1 cellular context compared by ENCODE assay signal in the genomic region with DNA sequence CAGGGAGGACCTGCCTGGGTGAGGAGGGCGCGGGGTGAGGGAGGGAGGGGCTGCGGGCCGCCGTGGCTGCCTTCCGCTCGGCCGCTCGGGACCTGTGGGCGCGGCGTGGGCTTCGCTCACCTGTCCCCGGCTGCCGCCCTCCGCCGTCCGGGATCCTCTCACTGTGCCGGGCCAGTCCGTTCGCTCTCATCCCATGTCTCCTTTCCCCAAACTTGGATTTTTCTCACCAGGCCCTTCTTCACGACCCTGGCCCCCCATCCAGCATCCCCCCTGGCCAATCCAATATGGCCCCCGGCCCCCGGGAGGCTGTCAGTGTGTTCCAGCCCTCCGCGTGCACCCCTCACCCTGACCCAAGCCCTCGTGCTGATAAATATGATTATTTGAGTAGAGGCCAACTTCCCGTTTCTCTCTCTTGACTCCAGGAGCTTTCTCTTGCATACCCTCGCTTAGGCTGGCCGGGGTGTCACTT.
TF ChIP-seq lines count a peak whose summit lies in the region.

No MANE protein-coding gene starts in this region.

TF ChIP-seq in HepG2, 621 proteins besides CTCF, POLR2A, EP300 and RAD21 (continued from another document and continues in another):
- TF ChIP-seq, protein P1, sequence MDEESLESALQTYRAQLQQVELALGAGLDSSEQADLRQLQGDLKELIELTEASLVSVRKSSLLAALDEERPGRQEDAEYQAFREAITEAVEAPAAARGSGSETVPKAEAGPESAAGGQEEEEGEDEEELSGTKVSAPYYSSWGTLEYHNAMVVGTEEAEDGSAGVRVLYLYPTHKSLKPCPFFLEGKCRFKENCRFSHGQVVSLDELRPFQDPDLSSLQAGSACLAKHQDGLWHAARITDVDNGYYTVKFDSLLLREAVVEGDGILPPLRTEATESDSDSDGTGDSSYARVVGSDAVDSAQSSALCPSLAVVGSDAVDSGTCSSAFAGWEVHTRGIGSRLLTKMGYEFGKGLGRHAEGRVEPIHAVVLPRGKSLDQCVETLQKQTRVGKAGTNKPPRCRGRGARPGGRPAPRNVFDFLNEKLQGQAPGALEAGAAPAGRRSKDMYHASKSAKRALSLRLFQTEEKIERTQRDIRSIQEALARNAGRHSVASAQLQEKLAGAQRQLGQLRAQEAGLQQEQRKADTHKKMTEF (CRISPR knock-in tag; IDR thresholded peaks at IDR 0.05), result no peak
- no peak for TF ChIP-seq ARID2 (CRISPR knock-in tag; IDR thresholded peaks at IDR 0.05; ENCODE audit: borderline replicate concordance)
- no peak for TF ChIP-seq ZFP36L1 (CRISPR knock-in tag; IDR thresholded peaks at IDR 0.05)
- TF ChIP-seq ZFP90 (CRISPR knock-in tag; IDR thresholded peaks at IDR 0.05; ENCODE audit: borderline replicate concordance), result 0 out of 2 replicates have a peak, but pooled peaks have one; percentile 3
- TF ChIP-seq, protein P2, sequence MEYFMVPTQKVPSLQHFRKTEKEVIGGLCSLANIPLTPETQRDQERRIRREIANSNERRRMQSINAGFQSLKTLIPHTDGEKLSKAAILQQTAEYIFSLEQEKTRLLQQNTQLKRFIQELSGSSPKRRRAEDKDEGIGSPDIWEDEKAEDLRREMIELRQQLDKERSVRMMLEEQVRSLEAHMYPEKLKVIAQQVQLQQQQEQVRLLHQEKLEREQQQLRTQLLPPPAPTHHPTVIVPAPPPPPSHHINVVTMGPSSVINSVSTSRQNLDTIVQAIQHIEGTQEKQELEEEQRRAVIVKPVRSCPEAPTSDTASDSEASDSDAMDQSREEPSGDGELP (IDR thresholded peaks at IDR 0.05; ENCODE audit: borderline replicate concordance, low read depth), result peak; percentile 0; the same call in 1 of the 2 replicates
- TF ChIP-seq PCBP1 (IDR thresholded peaks at IDR 0.05; ENCODE audit: borderline replicate concordance, low read depth, low read length), result no peak
- TF ChIP-seq IKZF4 (CRISPR knock-in tag; IDR thresholded peaks at IDR 0.05; ENCODE audit: borderline replicate concordance, low read depth, not compliant biosample characterization), result peak; percentile 0
- peak; percentile 50; the same call in 1 of the 2 replicates for TF ChIP-seq AKAP8 (CRISPR knock-in tag; IDR thresholded peaks at IDR 0.05)
- TF ChIP-seq AHR (CRISPR knock-in tag; IDR thresholded peaks at IDR 0.05), result no peak
- TF ChIP-seq, protein P3, sequence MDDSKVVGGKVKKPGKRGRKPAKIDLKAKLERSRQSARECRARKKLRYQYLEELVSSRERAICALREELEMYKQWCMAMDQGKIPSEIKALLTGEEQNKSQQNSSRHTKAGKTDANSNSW (CRISPR knock-in tag; IDR thresholded peaks at IDR 0.05; ENCODE audit: borderline replicate concordance), result no peak
- TF ChIP-seq, protein P4, sequence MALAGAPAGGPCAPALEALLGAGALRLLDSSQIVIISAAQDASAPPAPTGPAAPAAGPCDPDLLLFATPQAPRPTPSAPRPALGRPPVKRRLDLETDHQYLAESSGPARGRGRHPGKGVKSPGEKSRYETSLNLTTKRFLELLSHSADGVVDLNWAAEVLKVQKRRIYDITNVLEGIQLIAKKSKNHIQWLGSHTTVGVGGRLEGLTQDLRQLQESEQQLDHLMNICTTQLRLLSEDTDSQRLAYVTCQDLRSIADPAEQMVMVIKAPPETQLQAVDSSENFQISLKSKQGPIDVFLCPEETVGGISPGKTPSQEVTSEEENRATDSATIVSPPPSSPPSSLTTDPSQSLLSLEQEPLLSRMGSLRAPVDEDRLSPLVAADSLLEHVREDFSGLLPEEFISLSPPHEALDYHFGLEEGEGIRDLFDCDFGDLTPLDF (CRISPR knock-in tag; IDR thresholded peaks at IDR 0.05), result no peak
- TF ChIP-seq ZNF121 (CRISPR knock-in tag; IDR thresholded peaks at IDR 0.05), result peak; percentile 28; the same call in 1 of the 2 replicates
- no peak for TF ChIP-seq MATR3 (CRISPR knock-in tag; IDR thresholded peaks at IDR 0.05)
- TF ChIP-seq HOXD1 (CRISPR knock-in tag; IDR thresholded peaks at IDR 0.05), result peak; percentile 9; the same call in 1 of the 2 replicates
- TF ChIP-seq CBFB (CRISPR knock-in tag; IDR thresholded peaks at IDR 0.05), result 0 out of 2 replicates have a peak, but pooled peaks have one; percentile 4
- TF ChIP-seq CEBPB (IDR thresholded peaks at IDR 0.05; ENCODE audit: borderline replicate concordance, low read depth, low read length), result no peak
- TF ChIP-seq, protein P5, sequence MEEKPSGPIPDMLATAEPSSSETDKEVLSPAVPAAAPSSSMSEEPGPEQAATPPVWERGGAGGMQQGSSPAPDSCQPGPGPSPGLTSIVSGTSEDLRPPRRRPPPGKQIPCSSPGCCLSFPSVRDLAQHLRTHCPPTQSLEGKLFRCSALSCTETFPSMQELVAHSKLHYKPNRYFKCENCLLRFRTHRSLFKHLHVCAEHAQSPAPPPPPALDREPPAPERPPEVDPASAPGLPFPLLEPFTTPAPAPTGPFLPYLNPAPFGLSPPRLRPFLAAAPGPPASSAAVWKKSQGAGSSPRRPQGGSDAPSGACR (CRISPR knock-in tag; IDR thresholded peaks at IDR 0.05), result no peak
- peak; percentile 1 for TF ChIP-seq ASH2L (IDR thresholded peaks at IDR 0.05; ENCODE audit: insufficient read length, low read depth, low read length)
- no peak for TF ChIP-seq MEIS2 (CRISPR knock-in tag; IDR thresholded peaks at IDR 0.05)
- TF ChIP-seq, protein P6, sequence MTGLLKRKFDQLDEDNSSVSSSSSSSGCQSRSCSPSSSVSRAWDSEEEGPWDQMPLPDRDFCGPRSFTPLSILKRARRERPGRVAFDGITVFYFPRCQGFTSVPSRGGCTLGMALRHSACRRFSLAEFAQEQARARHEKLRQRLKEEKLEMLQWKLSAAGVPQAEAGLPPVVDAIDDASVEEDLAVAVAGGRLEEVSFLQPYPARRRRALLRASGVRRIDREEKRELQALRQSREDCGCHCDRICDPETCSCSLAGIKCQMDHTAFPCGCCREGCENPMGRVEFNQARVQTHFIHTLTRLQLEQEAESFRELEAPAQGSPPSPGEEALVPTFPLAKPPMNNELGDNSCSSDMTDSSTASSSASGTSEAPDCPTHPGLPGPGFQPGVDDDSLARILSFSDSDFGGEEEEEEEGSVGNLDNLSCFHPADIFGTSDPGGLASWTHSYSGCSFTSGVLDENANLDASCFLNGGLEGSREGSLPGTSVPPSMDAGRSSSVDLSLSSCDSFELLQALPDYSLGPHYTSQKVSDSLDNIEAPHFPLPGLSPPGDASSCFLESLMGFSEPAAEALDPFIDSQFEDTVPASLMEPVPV (CRISPR knock-in tag; IDR thresholded peaks at IDR 0.05), result 0 out of 2 replicates have a peak, but pooled peaks have one; percentile 55
- peak; percentile 41 for TF ChIP-seq HNRNPK (IDR thresholded peaks at IDR 0.05; ENCODE audit: low read depth, low read length, poor library complexity, severe bottlenecking)
- no peak for TF ChIP-seq HNRNPLL (IDR thresholded peaks at IDR 0.05; ENCODE audit: low read depth, low read length, poor library complexity, severe bottlenecking)
- TF ChIP-seq, protein P7, sequence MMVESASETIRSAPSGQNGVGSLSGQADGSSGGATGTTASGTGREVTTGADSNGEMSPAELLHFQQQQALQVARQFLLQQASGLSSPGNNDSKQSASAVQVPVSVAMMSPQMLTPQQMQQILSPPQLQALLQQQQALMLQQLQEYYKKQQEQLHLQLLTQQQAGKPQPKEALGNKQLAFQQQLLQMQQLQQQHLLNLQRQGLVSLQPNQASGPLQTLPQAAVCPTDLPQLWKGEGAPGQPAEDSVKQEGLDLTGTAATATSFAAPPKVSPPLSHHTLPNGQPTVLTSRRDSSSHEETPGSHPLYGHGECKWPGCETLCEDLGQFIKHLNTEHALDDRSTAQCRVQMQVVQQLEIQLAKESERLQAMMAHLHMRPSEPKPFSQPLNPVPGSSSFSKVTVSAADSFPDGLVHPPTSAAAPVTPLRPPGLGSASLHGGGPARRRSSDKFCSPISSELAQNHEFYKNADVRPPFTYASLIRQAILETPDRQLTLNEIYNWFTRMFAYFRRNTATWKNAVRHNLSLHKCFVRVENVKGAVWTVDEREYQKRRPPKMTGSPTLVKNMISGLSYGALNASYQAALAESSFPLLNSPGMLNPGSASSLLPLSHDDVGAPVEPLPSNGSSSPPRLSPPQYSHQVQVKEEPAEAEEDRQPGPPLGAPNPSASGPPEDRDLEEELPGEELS (CRISPR knock-in tag; IDR thresholded peaks at IDR 0.05), result no peak
- no peak for TF ChIP-seq ZNF737 (CRISPR knock-in tag; IDR thresholded peaks at IDR 0.05; ENCODE audit: borderline replicate concordance)
- TF ChIP-seq GABPA (IDR thresholded peaks at IDR 0.05; ENCODE audit: low read depth, low read length), result no peak
- no peak for TF ChIP-seq GABPA (CRISPR knock-in tag; IDR thresholded peaks at IDR 0.05; ENCODE audit: low read depth)
- TF ChIP-seq ZNF607 (CRISPR knock-in tag; IDR thresholded peaks at IDR 0.05; ENCODE audit: borderline replicate concordance), result no peak
- TF ChIP-seq YEATS4 (CRISPR knock-in tag; IDR thresholded peaks at IDR 0.05; ENCODE audit: borderline replicate concordance), result 0 out of 2 replicates have a peak, but pooled peaks have one; percentile 10
- TF ChIP-seq ETV5 (CRISPR knock-in tag; IDR thresholded peaks at IDR 0.05; ENCODE audit: borderline replicate concordance), result peak; percentile 3; the same call in 1 of the 2 replicates
- no peak for TF ChIP-seq ZNF7 (CRISPR knock-in tag; IDR thresholded peaks at IDR 0.05)
- TF ChIP-seq ZNF343 (CRISPR knock-in tag; IDR thresholded peaks at IDR 0.05), result no peak
- no peak for TF ChIP-seq SNAPC2 (CRISPR knock-in tag; IDR thresholded peaks at IDR 0.05)
- no peak for TF ChIP-seq ZNF296 (CRISPR knock-in tag; conservative IDR thresholded peaks at IDR 0.05)
- TF ChIP-seq, protein P8, sequence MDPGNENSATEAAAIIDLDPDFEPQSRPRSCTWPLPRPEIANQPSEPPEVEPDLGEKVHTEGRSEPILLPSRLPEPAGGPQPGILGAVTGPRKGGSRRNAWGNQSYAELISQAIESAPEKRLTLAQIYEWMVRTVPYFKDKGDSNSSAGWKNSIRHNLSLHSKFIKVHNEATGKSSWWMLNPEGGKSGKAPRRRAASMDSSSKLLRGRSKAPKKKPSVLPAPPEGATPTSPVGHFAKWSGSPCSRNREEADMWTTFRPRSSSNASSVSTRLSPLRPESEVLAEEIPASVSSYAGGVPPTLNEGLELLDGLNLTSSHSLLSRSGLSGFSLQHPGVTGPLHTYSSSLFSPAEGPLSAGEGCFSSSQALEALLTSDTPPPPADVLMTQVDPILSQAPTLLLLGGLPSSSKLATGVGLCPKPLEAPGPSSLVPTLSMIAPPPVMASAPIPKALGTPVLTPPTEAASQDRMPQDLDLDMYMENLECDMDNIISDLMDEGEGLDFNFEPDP (CRISPR knock-in tag; conservative IDR thresholded peaks at IDR 0.05), result no peak
- TF ChIP-seq, protein P9, sequence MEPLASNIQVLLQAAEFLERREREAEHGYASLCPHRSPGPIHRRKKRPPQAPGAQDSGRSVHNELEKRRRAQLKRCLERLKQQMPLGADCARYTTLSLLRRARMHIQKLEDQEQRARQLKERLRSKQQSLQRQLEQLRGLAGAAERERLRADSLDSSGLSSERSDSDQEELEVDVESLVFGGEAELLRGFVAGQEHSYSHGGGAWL (CRISPR knock-in tag; IDR thresholded peaks at IDR 0.05), result no peak; the same call in none of the 2 replicates
- TF ChIP-seq SMC3 (IDR thresholded peaks at IDR 0.05; ENCODE audit: low read length), result no peak
- TF ChIP-seq, protein P10, sequence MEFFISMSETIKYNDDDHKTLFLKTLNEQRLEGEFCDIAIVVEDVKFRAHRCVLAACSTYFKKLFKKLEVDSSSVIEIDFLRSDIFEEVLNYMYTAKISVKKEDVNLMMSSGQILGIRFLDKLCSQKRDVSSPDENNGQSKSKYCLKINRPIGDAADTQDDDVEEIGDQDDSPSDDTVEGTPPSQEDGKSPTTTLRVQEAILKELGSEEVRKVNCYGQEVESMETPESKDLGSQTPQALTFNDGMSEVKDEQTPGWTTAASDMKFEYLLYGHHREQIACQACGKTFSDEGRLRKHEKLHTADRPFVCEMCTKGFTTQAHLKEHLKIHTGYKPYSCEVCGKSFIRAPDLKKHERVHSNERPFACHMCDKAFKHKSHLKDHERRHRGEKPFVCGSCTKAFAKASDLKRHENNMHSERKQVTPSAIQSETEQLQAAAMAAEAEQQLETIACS (CRISPR knock-in tag; IDR thresholded peaks at IDR 0.05), result no peak
- TF ChIP-seq SALL1 (CRISPR knock-in tag; IDR thresholded peaks at IDR 0.05), result peak; percentile 4; the same call in 1 of the 2 replicates
- no peak for TF ChIP-seq KDM6A (CRISPR knock-in tag; IDR thresholded peaks at IDR 0.05; ENCODE audit: low read depth)
- no peak for TF ChIP-seq ZNF251 (CRISPR knock-in tag; IDR thresholded peaks at IDR 0.05)
- TF ChIP-seq, protein P11, sequence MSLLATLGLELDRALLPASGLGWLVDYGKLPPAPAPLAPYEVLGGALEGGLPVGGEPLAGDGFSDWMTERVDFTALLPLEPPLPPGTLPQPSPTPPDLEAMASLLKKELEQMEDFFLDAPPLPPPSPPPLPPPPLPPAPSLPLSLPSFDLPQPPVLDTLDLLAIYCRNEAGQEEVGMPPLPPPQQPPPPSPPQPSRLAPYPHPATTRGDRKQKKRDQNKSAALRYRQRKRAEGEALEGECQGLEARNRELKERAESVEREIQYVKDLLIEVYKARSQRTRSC (CRISPR knock-in tag; IDR thresholded peaks at IDR 0.05; ENCODE audit: low read depth), result no peak
- TF ChIP-seq, protein P12, sequence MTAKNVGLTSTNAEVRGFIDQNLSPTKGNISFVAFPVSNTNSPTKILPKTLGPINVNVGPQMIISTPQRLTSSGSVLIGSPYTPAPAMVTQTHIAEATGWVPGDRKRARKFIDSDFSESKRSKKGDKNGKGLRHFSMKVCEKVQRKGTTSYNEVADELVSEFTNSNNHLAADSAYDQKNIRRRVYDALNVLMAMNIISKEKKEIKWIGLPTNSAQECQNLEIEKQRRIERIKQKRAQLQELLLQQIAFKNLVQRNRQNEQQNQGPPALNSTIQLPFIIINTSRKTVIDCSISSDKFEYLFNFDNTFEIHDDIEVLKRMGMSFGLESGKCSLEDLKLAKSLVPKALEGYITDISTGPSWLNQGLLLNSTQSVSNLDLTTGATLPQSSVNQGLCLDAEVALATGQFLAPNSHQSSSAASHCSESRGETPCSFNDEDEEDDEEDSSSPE (CRISPR knock-in tag; IDR thresholded peaks at IDR 0.05), result 0 out of 2 replicates have a peak, but pooled peaks have one; percentile 7
- no peak for TF ChIP-seq TARDBP (CRISPR knock-in tag; IDR thresholded peaks at IDR 0.05)
- TF ChIP-seq, protein P13, sequence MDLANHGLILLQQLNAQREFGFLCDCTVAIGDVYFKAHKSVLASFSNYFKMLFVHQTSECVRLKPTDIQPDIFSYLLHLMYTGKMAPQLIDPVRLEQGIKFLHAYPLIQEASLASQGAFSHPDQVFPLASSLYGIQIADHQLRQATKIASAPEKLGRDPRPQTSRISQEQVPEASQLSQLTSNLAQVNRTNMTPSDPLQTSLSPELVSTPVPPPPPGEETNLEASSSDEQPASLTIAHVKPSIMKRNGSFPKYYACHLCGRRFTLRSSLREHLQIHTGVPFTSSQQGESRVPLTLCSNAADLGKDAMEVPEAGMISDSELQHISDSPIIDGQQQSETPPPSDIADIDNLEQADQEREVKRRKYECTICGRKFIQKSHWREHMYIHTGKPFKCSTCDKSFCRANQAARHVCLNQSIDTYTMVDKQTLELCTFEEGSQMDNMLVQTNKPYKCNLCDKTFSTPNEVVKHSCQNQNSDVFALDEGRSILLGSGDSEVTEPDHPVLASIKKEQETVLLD (CRISPR knock-in tag; IDR thresholded peaks at IDR 0.05; ENCODE audit: low read depth), result no peak
- peak; percentile 6; the same call in 1 of the 2 replicates for TF ChIP-seq REPIN1 (CRISPR knock-in tag; IDR thresholded peaks at IDR 0.05; ENCODE audit: borderline replicate concordance, low read depth)
- no peak for TF ChIP-seq ZKSCAN5 (CRISPR knock-in tag; IDR thresholded peaks at IDR 0.05)
- TF ChIP-seq ZNF496 (CRISPR knock-in tag; IDR thresholded peaks at IDR 0.05; ENCODE audit: insufficient replicate concordance), result no peak
- 0 out of 2 replicates have a peak, but pooled peaks have one; percentile 35 for TF ChIP-seq ZNF530 (CRISPR knock-in tag; IDR thresholded peaks at IDR 0.05; ENCODE audit: low read depth)
- no peak for TF ChIP-seq TCF12 (IDR thresholded peaks at IDR 0.05)
- no peak for TF ChIP-seq TCF12 (CRISPR knock-in tag; IDR thresholded peaks at IDR 0.05)
- TF ChIP-seq ZNF468 (CRISPR knock-in tag; IDR thresholded peaks at IDR 0.05), result 0 out of 2 replicates have a peak, but pooled peaks have one; percentile 86
